8 cellular contexts compared by ENCODE assay signal in genomic region chrX:154019061-154019621, GRCh38. TPM values are rescaled to one million over a fixed set of nuclear protein-coding genes. Genes with fewer than 3 reads are reported as not detected.
DNase-seq lines count a peak whose midpoint lies in the region; ATAC-seq and TF ChIP-seq lines count a peak whose summit lies in the region.

No MANE protein-coding gene starts in this region.

- no peaks in the 10 kb centered on the region for H3K9me3 Mint-ChIP-seq in activated CD4-positive, alpha-beta T cell treated with anti-CD3 and anti-CD28 coated beads, Interleukin-2, amount 10 ng/mL, durations not matched to agents 7 days and 5 days

- H3K27me3 ChIP-seq in MG63: no peaks in the 10 kb centered on the region
- no peaks in the 10 kb centered on the region for H3K27me3 ChIP-seq in mononuclear cell (ENCODE audit: insufficient read depth, low read length)
- no peaks in the 10 kb centered on the region for H3K27me3 ChIP-seq in aorta (ENCODE audit: control insufficient read depth in 1 of 2, insufficient read depth in 2 of 2, low read length in 1 of 2)

- peaks cover 27% of the 10 kb centered on the region for H3K4me1 Mint-ChIP-seq in activated CD4-positive, alpha-beta T cell treated with anti-CD3 and anti-CD28 coated beads, Interleukin-2, amount 10 ng/mL, durations not matched to agents 7 days and 5 days

- peak overlapping the region; percentile 90 for H3K27ac Mint-ChIP-seq in activated CD4-positive, alpha-beta T cell treated with anti-CD3 and anti-CD28 coated beads, Interleukin-2, amount 10 ng/mL, durations not matched to agents 7 days and 5 days

- H3K9me3 ChIP-seq in MG63 (no peaks in the 10 kb centered on the region), mononuclear cell (ENCODE audit: low read depth, low read length) (no peaks in the 10 kb centered on the region), aorta (ENCODE audit: control insufficient read depth, low read length) (no peaks in the 10 kb centered on the region)

- peak; percentile 16 for DNase-seq in activated CD4-positive, alpha-beta T cell treated with anti-CD3 and anti-CD28 coated beads, Interleukin-2, amount 10 ng/mL, durations not matched to agents 7 days and 5 days
- no peak for DNase-seq in activated CD4-positive, alpha-beta T cell treated with anti-CD3 and anti-CD28 coated beads, Interleukin-2, amount 50 U/mL, for 1 hour
- DNase-seq in MG63: no peak
- no peak for DNase-seq in cardiac fibroblast (ENCODE audit: low read depth in 2 of 2)
- DNase-seq in aorta: peak in 1 of 2 donors; percentile 47
- DNase-seq in NCI-H187 treated with DMSO at 0.1 percent for 48 hours (lab: John Stamatoyannopoulos, UW): no peak

- intact Hi-C loops in aorta (cut with DNase I): loop anchor here in 1 of 2 donors (5.0 kb wide), 1 partner anchor 33 kb away; no protein-coding TSS in a partner anchor

- H3K4me1 ChIP-seq in mononuclear cell (ENCODE audit: insufficient read depth, low read length) (peaks cover 27% of the 10 kb centered on the region), aorta (ENCODE audit: control insufficient read depth in 1 of 2, insufficient read depth in 2 of 2, low read length in 2 of 2) (no peaks in the 10 kb centered on the region)

- whole genome bisulfite sequencing in aorta, 2 donors: 4 to 47% methylated on average over 35 to 45 of the region's 45 CpGs

- ATAC-seq in aorta (ENCODE audit: low FRiP score) (no peak), HG03025 (IDR thresholded peaks at IDR 0.05; ENCODE audit: low FRiP score, unreplicated experiment) (no peak)

- H3K27me3 Mint-ChIP-seq in activated CD4-positive, alpha-beta T cell treated with anti-CD3 and anti-CD28 coated beads, Interleukin-2, amount 10 ng/mL, durations not matched to agents 7 days and 5 days: no peaks in the 10 kb centered on the region

- TF ChIP-seq CTCF in cardiac fibroblast (IDR thresholded peaks at IDR 0.05; ENCODE audit: low read depth, low read length): no peak

- H3K36me3 Mint-ChIP-seq in activated CD4-positive, alpha-beta T cell treated with anti-CD3 and anti-CD28 coated beads, Interleukin-2, amount 10 ng/mL, durations not matched to agents 7 days and 5 days (ENCODE audit: low read depth): peaks cover 18% of the 10 kb centered on the region

- H3K4me3 Mint-ChIP-seq in activated CD4-positive, alpha-beta T cell treated with anti-CD3 and anti-CD28 coated beads, Interleukin-2, amount 10 ng/mL, durations not matched to agents 7 days and 5 days: peak overlapping the region; percentile 86

- POLR2A ChIA-PET in activated CD4-positive, alpha-beta T cell treated with anti-CD3 and anti-CD28 coated beads, Interleukin-2, amount 10 ng/mL, durations not matched to agents 7 days and 5 days (lab: Charles Lee): no interaction called here

- peaks cover 25% of the 10 kb centered on the region for H3K36me3 ChIP-seq in MG63
- H3K36me3 ChIP-seq in aorta (ENCODE audit: control insufficient read depth in 1 of 2, insufficient read depth in 2 of 2, low read length in 1 of 2): no peaks in the 10 kb centered on the region

- H3K4me3 ChIP-seq in MG63 (peak overlapping the region; percentile 62), cardiac fibroblast (replicated peaks in 1 of 2; ENCODE audit: low read depth in 2 of 2, low read length in 2 of 2) (peak overlapping the region; percentile 51 to 61), mononuclear cell (ENCODE audit: low read length) (peak overlapping the region; percentile 48), aorta (ENCODE audit: low read length in 2 of 2) (peak overlapping the region; percentile 32 to 59)

- CTCF ChIA-PET in activated CD4-positive, alpha-beta T cell treated with anti-CD3 and anti-CD28 coated beads, Interleukin-2, amount 10 ng/mL, durations not matched to agents 7 days and 5 days (lab: Charles Lee): interaction anchor here (1.0 to 1.6 kb wide), 6 partner anchors 8 to 48 kb away, joined by 3 to 8 read pairs (median 4); partner anchors contain the start of gene HCFC1

- H3K27ac ChIP-seq in aorta (ENCODE audit: low read depth in 1 of 2, low read length in 2 of 2): peak overlapping the region in 1 of 2 donors; percentile 21

RNA-seq across cellular contexts. Expression of gene IRAK1, which starts 0.6 kb away (rescaled TPM):
- 100 to 1,000 TPM; 107 to 112 TPM for total RNA-seq in activated CD4-positive, alpha-beta T cell treated with anti-CD3 and anti-CD28 coated beads, Interleukin-2, amount 10 ng/mL, durations not matched to agents 7 days and 5 days
- total RNA-seq in MG63 (2014; rRNA removed; shearing (Covaris generic); ENCODE audit: low replicate concordance): 208 and 270 TPM in 2 replicates
- total RNA-seq in mononuclear cell: 37.0 TPM
- total RNA-seq in aorta: 10 to 100 TPM; 62.3 to 78.3 TPM
- polyA plus RNA-seq in aorta: 10 to 100 TPM; 45.9 to 60.5 TPM

RNA-seq across cellular contexts. Expression of gene TMEM187, which starts 46.6 kb away (rescaled TPM):
- total RNA-seq in activated CD4-positive, alpha-beta T cell treated with anti-CD3 and anti-CD28 coated beads, Interleukin-2, amount 10 ng/mL, durations not matched to agents 7 days and 5 days: 1 to 10 TPM; 7.9 to 8.5 TPM
- 1.0 and 4.6 TPM in 2 replicates for total RNA-seq in MG63 (2014; rRNA removed; shearing (Covaris generic); ENCODE audit: low replicate concordance)
- total RNA-seq in mononuclear cell: 1.8 TPM
- total RNA-seq in aorta: 1 to 10 TPM; 3.8 to 8.6 TPM
- polyA plus RNA-seq in aorta: 1 to 10 TPM; 2.5 to 6.3 TPM

RNA-seq across cellular contexts. Expression of gene HCFC1, which starts 47.5 kb away (rescaled TPM):
- total RNA-seq in activated CD4-positive, alpha-beta T cell treated with anti-CD3 and anti-CD28 coated beads, Interleukin-2, amount 10 ng/mL, durations not matched to agents 7 days and 5 days: 100 to 1,000 TPM; 116 to 121 TPM
- 7.8 and 12.8 TPM in 2 replicates for total RNA-seq in MG63 (2014; rRNA removed; shearing (Covaris generic); ENCODE audit: low replicate concordance)
- total RNA-seq in mononuclear cell (26.4 TPM), aorta (10 to 100 TPM; 41.6 to 41.8 TPM)
- polyA plus RNA-seq in aorta: 10 to 100 TPM in 1 of 2 donors, 1 to 10 TPM in 1; 6.5 to 20.3 TPM
